ENCODE assay signal across 24 cellular contexts in the genomic region with DNA sequence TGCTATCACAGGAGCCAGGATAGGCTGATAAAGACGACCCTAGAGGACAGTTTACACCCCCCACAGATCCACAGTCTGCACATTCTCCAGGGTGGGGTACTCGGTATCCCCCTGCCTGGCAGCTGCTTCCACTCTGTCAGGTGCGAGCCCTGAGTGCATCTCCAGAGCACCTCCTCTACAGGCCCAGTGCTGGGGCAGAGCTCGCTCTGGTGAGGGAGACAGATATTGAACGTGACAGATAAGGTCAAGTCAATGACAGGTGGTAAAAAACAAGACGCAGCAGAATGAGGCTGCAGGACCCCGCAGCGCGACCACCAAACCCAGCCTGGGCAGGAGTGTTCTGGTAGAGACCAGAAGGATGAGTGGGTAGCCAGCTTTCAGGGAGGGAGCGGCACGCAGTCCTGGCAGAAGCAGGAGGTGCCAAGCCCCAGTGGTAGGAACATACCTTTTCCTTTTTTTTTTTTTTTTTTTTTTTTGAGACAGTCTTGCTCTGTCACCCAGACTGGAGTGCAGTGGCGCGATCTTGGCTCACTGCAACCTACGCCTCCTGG. TPM values are rescaled to one million over a fixed set of nuclear protein-coding genes. Genes with fewer than 3 reads are reported as not detected.
DNase-seq lines count a peak whose midpoint lies in the region; ATAC-seq, FAIRE-seq and TF ChIP-seq lines count a peak whose summit lies in the region.
"Had no signal": no experiment of that assay in that cellular context is flagged by ENCODE, and none has a peak within 500 bp of the region (broad histone marks: within the 10 kb centered on the region; RNA-seq: fewer than 3 reads in every experiment).

No MANE protein-coding gene starts in this region.

- H3K4me1 ChIP-seq in neuronal stem cell (ENCODE audit: control insufficient read depth in 2 of 2, insufficient read depth in 1 of 2, low read depth in 1 of 2, low read length in 2 of 2) (no peaks in the 10 kb centered on the region), mesenchymal stem cell (ENCODE audit: control insufficient read depth, insufficient read depth, low read depth, low read length) (peaks cover 13% of the 10 kb centered on the region), small intestine (ENCODE audit: control insufficient read depth in 2 of 2, insufficient read depth in 1 of 2, low read depth in 1 of 2, low read length in 1 of 2) (no peaks in the 10 kb centered on the region)
- H3K4me1 ChIP-seq: Peyer's patch had no signal

- H3K27ac Mint-ChIP-seq in stimulated activated naive CD8-positive, alpha-beta T cell treated with anti-CD3 and anti-CD28 coated beads, Interleukin-15, amount 100 ng/mL, for 72 hours = no peak overlapping the region
- H3K27ac Mint-ChIP-seq in type B pancreatic cell = peak overlapping the region; percentile 41
- H3K27ac Mint-ChIP-seq: activated naive CD4-positive, alpha-beta T cell treated with anti-CD3 and anti-CD28 coated beads, Interleukin-2, amount 10 ng/mL, durations not matched to agents 7 days and 5 days; natural killer cell treated with Interleukin-12 subunit alpha and Interleukin-12 subunit beta and Interleukin-15 and Interleukin-18, amount 100 ng/mL, for 72 hours; T-helper 1 cell treated with Interleukin-12 subunit alpha and Interleukin-12 subunit beta and Interleukin-4 antibody, amounts not matched to agents 30 μg/mL and 1 μg/mL, for 36 hours had no signal

- H3K4ac ChIP-seq in neuronal stem cell (ENCODE audit: low read length) (no peak overlapping the region), mesenchymal stem cell (ENCODE audit: low read depth in 1 of 2, low read length in 2 of 2) (no peak overlapping the region)

- H2BK120ac ChIP-seq in neuronal stem cell (ENCODE audit: low read depth, low read length) (no peak overlapping the region), mesenchymal stem cell (ENCODE audit: low read depth, low read length) (no peak overlapping the region)

- no peak overlapping the region for H2AFZ ChIP-seq in neuronal stem cell (ENCODE audit: low read length)
- no peak overlapping the region for H2AFZ ChIP-seq in mesenchymal stem cell (ENCODE audit: low read depth, low read length)
- H2AFZ ChIP-seq: hepatocyte had no signal

- H3K36me3 ChIP-seq in neuronal stem cell (replicated peaks in 1 of 2; ENCODE audit: control insufficient read depth in 2 of 2, insufficient read depth in 2 of 2, low read length in 2 of 2) (peaks cover 35 to 63% of the 10 kb centered on the region in 2 donors), mesenchymal stem cell (ENCODE audit: control insufficient read depth in 1 of 2, insufficient read depth in 2 of 2, low read depth in 1 of 2, low read length in 2 of 2) (peaks cover 69 to 72% of the 10 kb centered on the region in 2 experiments), small intestine (ENCODE audit: control insufficient read depth in 2 of 2, insufficient read depth in 2 of 2, low read length in 2 of 2) (peaks cover 10 to 23% of the 10 kb centered on the region in 2 donors)

- no peak overlapping the region for H2BK15ac ChIP-seq in neuronal stem cell (ENCODE audit: low read length)
- no peak overlapping the region for H2BK15ac ChIP-seq in mesenchymal stem cell (ENCODE audit: low read depth, poor library complexity, severe bottlenecking)

- TF ChIP-seq CTCF in dorsolateral prefrontal cortex (IDR thresholded peaks at IDR 0.05 in 54 of 56, conservative IDR thresholded peaks at IDR 0.05 in 2 of 56; ENCODE audit: low read depth in 1 of 56, partially characterized antibody in 56 of 56) (no peak), type B pancreatic cell (conservative IDR thresholded peaks at IDR 0.05) (no peak)

- H3K4me3 Mint-ChIP-seq in stimulated activated naive CD8-positive, alpha-beta T cell treated with anti-CD3 and anti-CD28 coated beads, Interleukin-15, amount 100 ng/mL, for 72 hours = no peak overlapping the region
- H3K4me3 Mint-ChIP-seq in type B pancreatic cell = no peak overlapping the region
- H3K4me3 Mint-ChIP-seq: activated naive CD4-positive, alpha-beta T cell treated with anti-CD3 and anti-CD28 coated beads, Interleukin-2, amount 10 ng/mL, durations not matched to agents 7 days and 5 days; immature natural killer cell; natural killer cell treated with Interleukin-12 subunit alpha and Interleukin-12 subunit beta and Interleukin-15 and Interleukin-18, amount 100 ng/mL, for 72 hours; T-helper 1 cell treated with Interleukin-12 subunit alpha and Interleukin-12 subunit beta and Interleukin-4 antibody, amounts not matched to agents 30 μg/mL and 1 μg/mL, for 36 hours had no signal

- FAIRE-seq in small intestine (lab: Jason Lieb, UNC) = no peak
- FAIRE-seq: H1 had no signal

- no peak overlapping the region for H3K4me3 ChIP-seq in dorsolateral prefrontal cortex
- peak overlapping the region in 1 of 2 donors; percentile 10 for H3K4me3 ChIP-seq in neuronal stem cell (ENCODE audit: low read length in 2 of 2)
- no peak overlapping the region for H3K4me3 ChIP-seq in mesenchymal stem cell (ENCODE audit: insufficient read depth in 1 of 2, low read depth in 1 of 2, low read length in 2 of 2)
- H3K4me3 ChIP-seq in small intestine (ENCODE audit: low read depth in 1 of 2, low read length in 2 of 2) = no peak overlapping the region
- H3K4me3 ChIP-seq: hepatocyte, Peyer's patch, thyroid gland had no signal

- no peak overlapping the region for H3K4me2 ChIP-seq in neuronal stem cell (ENCODE audit: insufficient read depth, low read length, poor library complexity, severe bottlenecking)
- H3K4me2 ChIP-seq in mesenchymal stem cell (ENCODE audit: low read length, poor library complexity, severe bottlenecking) = no peak overlapping the region
- H3K4me2 ChIP-seq: hepatocyte had no signal

- intact Hi-C loops in dorsolateral prefrontal cortex (cut with DNase I) = no loop called here

- H2BK5ac ChIP-seq in neuronal stem cell (ENCODE audit: low read length) (no peak overlapping the region), mesenchymal stem cell (ENCODE audit: low read depth, low read length, poor library complexity, severe bottlenecking) (no peak overlapping the region)

- H2AK5ac ChIP-seq in neuronal stem cell (ENCODE audit: low read depth, low read length) = no peak overlapping the region
- no peak overlapping the region for H2AK5ac ChIP-seq in mesenchymal stem cell (ENCODE audit: low read length, severe bottlenecking)

- no peaks in the 10 kb centered on the region for H3K4me1 Mint-ChIP-seq in stimulated activated naive CD8-positive, alpha-beta T cell treated with anti-CD3 and anti-CD28 coated beads, Interleukin-15, amount 100 ng/mL, for 72 hours
- no peaks in the 10 kb centered on the region for H3K4me1 Mint-ChIP-seq in type B pancreatic cell (ENCODE audit: unreplicated experiment)
- H3K4me1 Mint-ChIP-seq: activated naive CD4-positive, alpha-beta T cell treated with anti-CD3 and anti-CD28 coated beads, Interleukin-2, amount 10 ng/mL, durations not matched to agents 7 days and 5 days; immature natural killer cell had no signal

- H3K23ac ChIP-seq in neuronal stem cell (ENCODE audit: low read depth, low read length, poor library complexity) = no peak overlapping the region
- H3K23ac ChIP-seq in mesenchymal stem cell (ENCODE audit: low read length in 2 of 2) = no peak overlapping the region

- H3K9ac ChIP-seq in neuronal stem cell (ENCODE audit: low read depth, low read length, poor library complexity) (no peak overlapping the region), mesenchymal stem cell (ENCODE audit: low read length) (no peak overlapping the region)

- peak overlapping the region; percentile 39 for H3K18ac ChIP-seq in neuronal stem cell (ENCODE audit: low read length)
- H3K18ac ChIP-seq in mesenchymal stem cell (ENCODE audit: low read depth in 1 of 2, low read length in 2 of 2) = no peak overlapping the region

- no peak for DNase-seq in stimulated activated naive CD8-positive, alpha-beta T cell treated with anti-CD3 and anti-CD28 coated beads, Interleukin-15, Interleukin-2, amounts not matched to agents 100 U/mL and 50 U/mL, for 24 hours
- DNase-seq in stimulated activated naive CD8-positive, alpha-beta T cell treated with anti-CD3 and anti-CD28 coated beads, Interleukin-15, amount 100 ng/mL, for 72 hours = no peak
- peak in 1 of 10 donors; percentile 36 for DNase-seq in dorsolateral prefrontal cortex
- no peak for DNase-seq in neuronal stem cell (ENCODE audit: low spot score)
- no peak for DNase-seq in type B pancreatic cell (ENCODE audit: extremely low spot score, unreplicated experiment)
- DNase-seq in mesenchymal stem cell = no peak
- DNase-seq in small intestine = no peak
- no peak for DNase-seq in NCI-H2227 treated with DMSO at 0.1 percent for 48 hours (lab: John Stamatoyannopoulos, UW)
- DNase-seq: activated CD4-positive, alpha-beta T cell treated with anti-CD3 and anti-CD28 coated beads for 4 hours; activated naive CD4-positive, alpha-beta T cell treated with anti-CD3 and anti-CD28 coated beads, Interleukin-2, amount 10 ng/mL, durations not matched to agents 7 days and 5 days; aorta; cerebellar nuclear complex; erythroblast; foreskin fibroblast; immature natural killer cell; NCI-H1436; NCI-H510A treated with DMSO at 0.1 percent for 48 hours; thyroid gland had no signal

- H3K14ac ChIP-seq in neuronal stem cell (ENCODE audit: low read length) = no peak overlapping the region
- H3K14ac ChIP-seq in mesenchymal stem cell (ENCODE audit: low read length in 2 of 2) = no peak overlapping the region

- H3K79me1 ChIP-seq in neuronal stem cell (ENCODE audit: low read depth, low read length) (peaks cover 1% of the 10 kb centered on the region), mesenchymal stem cell (replicated peaks; ENCODE audit: low read length, poor library complexity, severe bottlenecking) (peaks cover 14% of the 10 kb centered on the region)

- H3K27me3 Mint-ChIP-seq in stimulated activated naive CD8-positive, alpha-beta T cell treated with anti-CD3 and anti-CD28 coated beads, Interleukin-15, amount 100 ng/mL, for 72 hours = no peaks in the 10 kb centered on the region
- no peaks in the 10 kb centered on the region for H3K27me3 Mint-ChIP-seq in type B pancreatic cell
- H3K27me3 Mint-ChIP-seq: natural killer cell treated with Interleukin-12 subunit alpha and Interleukin-12 subunit beta and Interleukin-15 and Interleukin-18, amount 100 ng/mL, for 72 hours had no signal

- no peak overlapping the region for H4K91ac ChIP-seq in neuronal stem cell (ENCODE audit: low read depth, low read length, poor library complexity)
- H4K91ac ChIP-seq in mesenchymal stem cell (ENCODE audit: low read length) = no peak overlapping the region

- H4K8ac ChIP-seq in neuronal stem cell (ENCODE audit: low read depth, low read length) (no peak overlapping the region), mesenchymal stem cell (ENCODE audit: low read length) (no peak overlapping the region)

- peaks cover 9% of the 10 kb centered on the region for H3K36me3 Mint-ChIP-seq in type B pancreatic cell
- H3K36me3 Mint-ChIP-seq: natural killer cell treated with Interleukin-12 subunit alpha and Interleukin-12 subunit beta and Interleukin-15 and Interleukin-18, amount 100 ng/mL, for 72 hours had no signal

- peak; percentile 12 for ATAC-seq in stimulated activated naive CD8-positive, alpha-beta T cell treated with anti-CD3 and anti-CD28 coated beads, Interleukin-15, Interleukin-2, amounts not matched to agents 100 U/mL and 50 U/mL, for 24 hours
- ATAC-seq in stimulated activated naive CD8-positive, alpha-beta T cell treated with anti-CD3 and anti-CD28 coated beads, Interleukin-15, amount 100 ng/mL, for 72 hours = no peak
- ATAC-seq: left lobe of liver; natural killer cell treated with Interleukin-12 subunit alpha and Interleukin-12 subunit beta and Interleukin-15 and Interleukin-18, amount 100 ng/mL, for 72 hours had no signal

- H3K9me3 ChIP-seq in neuronal stem cell (replicated peaks in 1 of 2; ENCODE audit: control insufficient read depth in 2 of 2, insufficient read depth in 1 of 2, low read depth in 1 of 2, low read length in 2 of 2) (no peaks in the 10 kb centered on the region), mesenchymal stem cell (ENCODE audit: control insufficient read depth, low read length) (no peaks in the 10 kb centered on the region), small intestine (ENCODE audit: control insufficient read depth, low read depth) (no peaks in the 10 kb centered on the region)
- H3K9me3 ChIP-seq: Peyer's patch, thyroid gland had no signal

- H2BK12ac ChIP-seq in neuronal stem cell (ENCODE audit: low read length) = no peak overlapping the region
- no peak overlapping the region for H2BK12ac ChIP-seq in mesenchymal stem cell (ENCODE audit: low read length in 2 of 2)

- H3K9me3 Mint-ChIP-seq in stimulated activated naive CD8-positive, alpha-beta T cell treated with anti-CD3 and anti-CD28 coated beads, Interleukin-15, amount 100 ng/mL, for 72 hours = no peaks in the 10 kb centered on the region
- H3K9me3 Mint-ChIP-seq in type B pancreatic cell = no peaks in the 10 kb centered on the region
- H3K9me3 Mint-ChIP-seq: activated naive CD4-positive, alpha-beta T cell treated with anti-CD3 and anti-CD28 coated beads, Interleukin-2, amount 10 ng/mL, durations not matched to agents 7 days and 5 days; immature natural killer cell; natural killer cell treated with Interleukin-12 subunit alpha and Interleukin-12 subunit beta and Interleukin-15 and Interleukin-18, amount 100 ng/mL, for 72 hours; T-helper 1 cell treated with Interleukin-12 subunit alpha and Interleukin-12 subunit beta and Interleukin-4 antibody, amounts not matched to agents 30 μg/mL and 1 μg/mL, for 36 hours had no signal

- H3K27ac ChIP-seq in dorsolateral prefrontal cortex (peak overlapping the region in 49 of 59 donors; percentile 3 to 84 (median 67)), neuronal stem cell (replicated peaks; ENCODE audit: low read length) (no peak overlapping the region), mesenchymal stem cell (ENCODE audit: low read length, poor library complexity, severe bottlenecking) (no peak overlapping the region), small intestine (ENCODE audit: low read depth in 1 of 2, low read length in 1 of 2) (no peak overlapping the region)
- H3K27ac ChIP-seq: hepatocyte, Peyer's patch, thyroid gland had no signal

- no CpG with 5 or more reads among the region's 14 CpGs for WGBS in neuronal stem cell (ENCODE audit: extremely low coverage in 2 of 2, insufficient read length in 2 of 2, insufficient replicate concordance in 1 of 2), 2 donors
- 97% methylated on average over 14 of the region's 14 CpGs for WGBS in mesenchymal stem cell
- WGBS in small intestine, 3 donors = 84 to 86% (median 84%) methylated on average over 13 to 14 of the region's 14 CpGs

- H3K27me3 ChIP-seq in dorsolateral prefrontal cortex = no peaks in the 10 kb centered on the region
- H3K27me3 ChIP-seq in neuronal stem cell (ENCODE audit: control insufficient read depth in 3 of 3, insufficient read depth in 3 of 3, low read depth in 1 of 3, low read length in 3 of 3) = no peaks in the 10 kb centered on the region
- H3K27me3 ChIP-seq in mesenchymal stem cell (ENCODE audit: control insufficient read depth in 1 of 2, insufficient read depth in 1 of 2, low read length in 2 of 2) = no peaks in the 10 kb centered on the region
- H3K27me3 ChIP-seq in small intestine (ENCODE audit: control insufficient read depth in 2 of 2, insufficient read depth in 2 of 2, low read length in 2 of 2) = no peaks in the 10 kb centered on the region
- H3K27me3 ChIP-seq: hepatocyte, Peyer's patch, thyroid gland had no signal

RNA-seq across cellular contexts. Expression of a gene that starts 12.4 kb away (rescaled TPM):
- total RNA-seq in dorsolateral prefrontal cortex (100 to 1,000 TPM in 8 of 120 experiments, 10 to 100 TPM in 111, 1 to 10 TPM in 1; 8.1 to 407 (median 27.4) TPM), type B pancreatic cell (ENCODE audit: low replicate concordance) (55.1 and 59.0 TPM in 2 replicates)
- 136 TPM for polyA plus RNA-seq in neuronal stem cell (2013, experiment 1 of 2)
- polyA plus RNA-seq in neuronal stem cell (2013, experiment 2 of 2) = 136 TPM
- 959 TPM for polyA plus RNA-seq in mesenchymal stem cell (2013, experiment 1 of 2)
- 955 TPM for polyA plus RNA-seq in mesenchymal stem cell (2013, experiment 2 of 2)
- 10 to 100 TPM in 2 of 3 donors, 1 to 10 TPM in 1; 7.4 to 91.2 (median 34.6) TPM for polyA plus RNA-seq in small intestine

RNA-seq across cellular contexts. Expression of a gene that starts 44.4 kb away (rescaled TPM):
- total RNA-seq in dorsolateral prefrontal cortex (1 to 10 TPM in 119 of 120 experiments, under 1 TPM in 1; 0.83 to 9.9 (median 3.3) TPM), type B pancreatic cell (ENCODE audit: low replicate concordance) (26.9 and 43.5 TPM in 2 replicates)
- 116 TPM for polyA plus RNA-seq in neuronal stem cell (2013, experiment 1 of 2)
- 126 TPM for polyA plus RNA-seq in neuronal stem cell (2013, experiment 2 of 2)
- 16.5 TPM for polyA plus RNA-seq in mesenchymal stem cell (2013, experiment 1 of 2)
- 16.7 TPM for polyA plus RNA-seq in mesenchymal stem cell (2013, experiment 2 of 2)
- 1 to 10 TPM in 2 of 3 donors, under 1 TPM in 1; 0.45 to 8.1 (median 3.0) TPM for polyA plus RNA-seq in small intestine

Comparison
In these comparisons a context has a peak if more than half of its experiments do, and no peak if none do; other contexts are left out.
1. H3K27ac ChIP-seq: peak in dorsolateral prefrontal cortex (49 of 59); none in neuronal stem cell (single experiment), mesenchymal stem cell (single experiment) and small intestine (0 of 2).